ENCODE assay signal across 27 cellular contexts in the genomic region with DNA sequence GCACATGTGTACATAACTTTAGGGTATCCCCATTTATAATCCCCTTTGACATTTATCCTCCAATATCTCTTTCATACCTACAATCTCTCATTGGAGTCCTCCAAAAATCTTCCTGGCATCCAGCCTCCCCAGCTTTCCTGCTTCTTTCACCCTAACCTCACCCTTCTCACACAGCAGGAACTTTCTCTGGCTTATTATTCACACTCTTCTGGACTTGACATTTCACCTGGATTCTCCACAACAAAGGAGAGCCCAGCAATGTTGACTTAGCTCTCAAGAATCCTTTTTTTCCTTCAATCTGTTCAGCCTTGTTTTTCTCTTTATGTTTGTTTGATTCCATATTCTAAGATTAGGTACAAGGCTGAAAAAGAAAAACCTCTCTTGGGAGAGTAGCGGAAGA.
"Had no signal": no experiment of that assay in that cellular context is flagged by ENCODE, and none has a peak within 500 bp of the region (broad histone marks: within the 10 kb centered on the region; RNA-seq: fewer than 3 reads in every experiment).

No MANE protein-coding gene starts in this region.

- H2AFZ ChIP-seq: neural progenitor cell, parathyroid adenoma had no signal

- H3K4me1 ChIP-seq: left ventricle myocardium inferior, neural progenitor cell, parathyroid adenoma, right atrium auricular region, right lobe of liver, stomach, testis, thyroid gland, transverse colon, vagina had no signal

- H3K4me3 ChIP-seq: left ventricle myocardium inferior, lung, neural progenitor cell, right atrium auricular region, right lobe of liver, smooth muscle cell, stomach, testis, thyroid gland, transverse colon, upper lobe of left lung, vagina had no signal

- H3K9me3 ChIP-seq: left ventricle myocardium inferior, neutrophil, right atrium auricular region, right lobe of liver, testis, thyroid gland, transverse colon, vagina had no signal

- H3K27ac ChIP-seq: left ventricle myocardium inferior, neural progenitor cell, neutrophil, parathyroid adenoma, right atrium auricular region, right lobe of liver, stomach, testis, thyroid gland, transverse colon, upper lobe of left lung, vagina had no signal

- H3K36me3 ChIP-seq: left ventricle myocardium inferior, neural progenitor cell, neutrophil, right atrium auricular region, right lobe of liver, stomach, thyroid gland, transverse colon, upper lobe of left lung, vagina had no signal

- H3K27me3 ChIP-seq: neural progenitor cell, neutrophil, right atrium auricular region, right lobe of liver, stomach, testis, thyroid gland, transverse colon, upper lobe of left lung, vagina had no signal

- ATAC-seq: left colon; natural killer cell; right lobe of liver; stimulated activated naive B cell treated with anti-CD40 and anti-IgM and Interleukin-4, amounts not matched to agents 10 μg/mL and 1 μg/mL and 100 μg/mL, for 72 hours; stimulated activated naive CD8-positive, alpha-beta T cell treated with anti-CD3 and anti-CD28 coated beads, Interleukin-15, Interleukin-2, amounts not matched to agents 100 U/mL and 50 U/mL, for 24 hours had no signal

- DNase-seq: hypothalamus; immature natural killer cell; kidney; left colon; left ventricle myocardium inferior; mesendoderm; naive B cell; natural killer cell; nephron progenitor cell; occipital lobe; right lobe of liver; stimulated activated CD4-positive, alpha-beta T cell treated with anti-CD3 and anti-CD28 coated beads, Interleukin-1b, Interleukin-23, amount 100 ng/mL, for 48 hours; stimulated activated CD4-positive, alpha-beta T cell treated with anti-CD3 and anti-CD28 coated beads, Interleukin-2, amount 100 ng/mL, for 48 hours; stimulated activated naive B cell treated with anti-CD40 and anti-IgM and Interleukin-4, amounts not matched to agents 10 μg/mL and 1 μg/mL and 100 μg/mL, for 72 hours; stimulated activated naive CD8-positive, alpha-beta T cell treated with anti-CD3 and anti-CD28 coated beads, Interleukin-15, Interleukin-2, amounts not matched to agents 100 U/mL and 50 U/mL, for 24 hours; stomach; testis; thyroid gland; transverse colon; upper lobe of left lung had no signal

- H3K4me2 ChIP-seq: neural progenitor cell, smooth muscle cell had no signal

- H3K79me2 ChIP-seq: parathyroid adenoma had no signal
